22 cellular contexts compared by ENCODE assay signal in genomic region chr15:99970891-99971330, GRCh38.
DNase-seq lines count a peak whose midpoint lies in the region; ATAC-seq and TF ChIP-seq lines count a peak whose summit lies in the region.
"Had no signal": no experiment of that assay in that cellular context is flagged by ENCODE, and none has a peak within 500 bp of the region (broad histone marks: within the 10 kb centered on the region; RNA-seq: fewer than 3 reads in every experiment).

No MANE protein-coding gene starts in this region.

- ATAC-seq in Right ventricle myocardium superior (ENCODE audit: poor library complexity) (peak; percentile 13), Right ventricle myocardium inferior (no peak)
- ATAC-seq: HCT116, SK-N-SH treated with all-trans-retinoic acid at 6 μM for 48 hours had no signal

- H3K4me1 ChIP-seq in sigmoid colon (no peaks in the 10 kb centered on the region), A673 (ENCODE audit: insufficient read depth, low read length, poor library complexity, severe bottlenecking) (no peaks in the 10 kb centered on the region)

- intact Hi-C loops in Right ventricle myocardium superior (cut with DNase I) (no loop called here), Right ventricle myocardium inferior (cut with DNase I) (no loop called here), sigmoid colon (cut with DNase I) (no loop called here), A673 (cut with micrococcal nuclease; ENCODE audit: unreplicated experiment) (no loop called here)

- CTCF ChIA-PET in A673 (lab: Charles Lee): no interaction called here

- H3K27ac ChIP-seq in sigmoid colon: no peak overlapping the region
- H3K27ac ChIP-seq in A673 (ENCODE audit: low read depth, low read length, poor library complexity, severe bottlenecking): no peak overlapping the region
- H3K27ac ChIP-seq: 22Rv1, SJCRH30 had no signal

- H3K36me3 ChIP-seq in sigmoid colon: no peaks in the 10 kb centered on the region
- H3K36me3 ChIP-seq in A673 (ENCODE audit: insufficient read depth, low read length, poor library complexity, severe bottlenecking): no peaks in the 10 kb centered on the region
- H3K36me3 ChIP-seq: BE2C, SJCRH30 had no signal

- POLR2A ChIA-PET in A673 (lab: Charles Lee; ENCODE audit: low non-redundant PET): no interaction called here

- H3K27me3 ChIP-seq in sigmoid colon (no peaks in the 10 kb centered on the region), A673 (replicated peaks; ENCODE audit: insufficient read depth, low read depth, low read length, poor library complexity) (no peaks in the 10 kb centered on the region)
- H3K27me3 ChIP-seq: BE2C, SJCRH30 had no signal

- no peak for TF ChIP-seq EP300 in sigmoid colon (IDR thresholded peaks at IDR 0.05)

- DNase-seq in Right ventricle myocardium superior: no peak
- no peak for DNase-seq in Right ventricle myocardium inferior (ENCODE audit: missing footprints)
- DNase-seq in mesenteric fat pad (ENCODE audit: low spot score): peak; percentile 79
- DNase-seq in sigmoid colon: peak; percentile 54
- DNase-seq in A673 (ENCODE audit: low spot score): no peak
- DNase-seq in activated CD8-positive, alpha-beta memory T cell treated with anti-CD3 and anti-CD28 coated beads for 24 hours: no peak
- no peak for DNase-seq in middle frontal gyrus (ENCODE audit: extremely low spot score, low spot score)
- DNase-seq: ACHN, BE2C, DMS 273 treated with DMSO at 0.1 percent for 48 hours, DND-41, NCI-H1048, NCI-H1417, NCI-H187 treated with DMSO at 0.1 percent for 48 hours, NCI-H2107, NCI-H524, NCI-H774, RPMI8226, SJCRH30 had no signal

- TF ChIP-seq POLR2A in sigmoid colon (IDR thresholded peaks at IDR 0.05): no peak

- TF ChIP-seq CTCF in sigmoid colon (IDR thresholded peaks at IDR 0.05) (no peak), A673 (conservative IDR thresholded peaks at IDR 0.05; ENCODE audit: low read depth, low read length) (no peak)

- no TSS peak for BruUV-seq in A673 (replicated peaks; lab: Mats Ljungman, UMichigan)

- 69% methylated on average over 9 of the region's 9 CpGs for WGBS in sigmoid colon, 2 donors

- H3K9me3 ChIP-seq in sigmoid colon (no peaks in the 10 kb centered on the region), A673 (ENCODE audit: low read depth, low read length, poor library complexity, severe bottlenecking) (no peaks in the 10 kb centered on the region)
- H3K9me3 ChIP-seq: BE2C, SJCRH30 had no signal

- H3K4me3 ChIP-seq in sigmoid colon (no peak overlapping the region), A673 (ENCODE audit: low read depth, low read length, poor library complexity, severe bottlenecking) (no peak overlapping the region)
- H3K4me3 ChIP-seq: SJCRH30 had no signal

Comparison
In these comparisons a context has a peak if more than half of its experiments do, and no peak if none do; other contexts are left out.
1. DNase-seq: peak in mesenteric fat pad (single experiment) and sigmoid colon (single experiment); none in Right ventricle myocardium superior (single experiment), Right ventricle myocardium inferior (single experiment), A673 (single experiment), activated CD8-positive, alpha-beta memory T cell treated with anti-CD3 and anti-CD28 coated beads for 24 hours (single experiment) and middle frontal gyrus (single experiment).